Comparison of ENCODE assay signal across 1 cellular context in genomic region chr15:51667478-51667877, GRCh38.
TF ChIP-seq lines count a peak whose summit lies in the region.

No MANE protein-coding gene starts in this region.

TF ChIP-seq in SK-N-SH, 30 proteins besides CTCF, POLR2A, EP300 and RAD21 (continued from another document):
- TF ChIP-seq GABPA (IDR thresholded peaks at IDR 0.05; ENCODE audit: low read depth) (no peak), SIN3A (IDR thresholded peaks at IDR 0.05; ENCODE audit: borderline replicate concordance, low read depth, low read length) (no peak), ZBTB33 (IDR thresholded peaks at IDR 0.05; ENCODE audit: borderline replicate concordance, low read depth) (no peak), FOXJ3 (CRISPR knock-in tag; IDR thresholded peaks at IDR 0.05) (peak; percentile 35; the same call in 1 of the 2 replicates), RCOR1 (IDR thresholded peaks at IDR 0.05; ENCODE audit: low read length) (peak; percentile 70; the same call in 1 of the 2 replicates), ELF1 (IDR thresholded peaks at IDR 0.05) (no peak)
- TF ChIP-seq, protein P1, sequence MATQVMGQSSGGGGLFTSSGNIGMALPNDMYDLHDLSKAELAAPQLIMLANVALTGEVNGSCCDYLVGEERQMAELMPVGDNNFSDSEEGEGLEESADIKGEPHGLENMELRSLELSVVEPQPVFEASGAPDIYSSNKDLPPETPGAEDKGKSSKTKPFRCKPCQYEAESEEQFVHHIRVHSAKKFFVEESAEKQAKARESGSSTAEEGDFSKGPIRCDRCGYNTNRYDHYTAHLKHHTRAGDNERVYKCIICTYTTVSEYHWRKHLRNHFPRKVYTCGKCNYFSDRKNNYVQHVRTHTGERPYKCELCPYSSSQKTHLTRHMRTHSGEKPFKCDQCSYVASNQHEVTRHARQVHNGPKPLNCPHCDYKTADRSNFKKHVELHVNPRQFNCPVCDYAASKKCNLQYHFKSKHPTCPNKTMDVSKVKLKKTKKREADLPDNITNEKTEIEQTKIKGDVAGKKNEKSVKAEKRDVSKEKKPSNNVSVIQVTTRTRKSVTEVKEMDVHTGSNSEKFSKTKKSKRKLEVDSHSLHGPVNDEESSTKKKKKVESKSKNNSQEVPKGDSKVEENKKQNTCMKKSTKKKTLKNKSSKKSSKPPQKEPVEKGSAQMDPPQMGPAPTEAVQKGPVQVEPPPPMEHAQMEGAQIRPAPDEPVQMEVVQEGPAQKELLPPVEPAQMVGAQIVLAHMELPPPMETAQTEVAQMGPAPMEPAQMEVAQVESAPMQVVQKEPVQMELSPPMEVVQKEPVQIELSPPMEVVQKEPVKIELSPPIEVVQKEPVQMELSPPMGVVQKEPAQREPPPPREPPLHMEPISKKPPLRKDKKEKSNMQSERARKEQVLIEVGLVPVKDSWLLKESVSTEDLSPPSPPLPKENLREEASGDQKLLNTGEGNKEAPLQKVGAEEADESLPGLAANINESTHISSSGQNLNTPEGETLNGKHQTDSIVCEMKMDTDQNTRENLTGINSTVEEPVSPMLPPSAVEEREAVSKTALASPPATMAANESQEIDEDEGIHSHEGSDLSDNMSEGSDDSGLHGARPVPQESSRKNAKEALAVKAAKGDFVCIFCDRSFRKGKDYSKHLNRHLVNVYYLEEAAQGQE (IDR thresholded peaks at IDR 0.05; ENCODE audit: low read depth, low read length), result no peak
